7 cellular contexts compared by ENCODE assay signal in genomic region chr17:2030779-2031163, GRCh38. TPM values are rescaled to one million over a fixed set of nuclear protein-coding genes. Genes with fewer than 3 reads are reported as not detected.
DNase-seq lines count a peak whose midpoint lies in the region; ATAC-seq and TF ChIP-seq lines count a peak whose summit lies in the region.

No MANE protein-coding gene starts in this region.

- H3K4me1 ChIP-seq in OCI-LY7 (ENCODE audit: insufficient read depth, low read length, poor library complexity, severe bottlenecking), result peaks cover 26% of the 10 kb centered on the region

- H2AFZ ChIP-seq in OCI-LY7 (ENCODE audit: low read length), result no peak overlapping the region; the same call in 1 of the 2 replicates

- CTCF ChIA-PET in OCI-LY7 (lab: Charles Lee; ENCODE audit: unreplicated experiment), result interaction anchor here (0.5 to 0.6 kb wide), 2 partner anchors 76 to 225 kb away, joined by 3 to 11 read pairs; no protein-coding TSS in a partner anchor

- peak; percentile 66 for TF ChIP-seq CTCF in GM20000 (IDR thresholded peaks at IDR 0.05; ENCODE audit: extremely low read depth, missing control alignments)
- TF ChIP-seq CTCF in OCI-LY7 (conservative IDR thresholded peaks at IDR 0.05; ENCODE audit: low read length), result peak; percentile 75
- TF ChIP-seq CTCF in neural crest cell (conservative IDR thresholded peaks at IDR 0.05), result peak; percentile 71

- H3K9me3 ChIP-seq in OCI-LY7 (ENCODE audit: low read length), result no peaks in the 10 kb centered on the region

- H3K4me1 Mint-ChIP-seq in effector memory CD8-positive, alpha-beta T cell (ENCODE audit: low read depth in 2 of 2), result peaks cover 20 to 25% of the 10 kb centered on the region in 2 donors
- H3K4me1 Mint-ChIP-seq in neural crest cell, result peaks cover 13% of the 10 kb centered on the region

- peak overlapping the region; percentile 85 to 90 for H3K27ac Mint-ChIP-seq in effector memory CD8-positive, alpha-beta T cell
- H3K27ac Mint-ChIP-seq in neural crest cell (ENCODE audit: unreplicated experiment), result no peak overlapping the region

- H3K4me2 ChIP-seq in OCI-LY7 (ENCODE audit: low read length), result peak overlapping the region; percentile 94

- H3K4me3 ChIP-seq in OCI-LY7 (ENCODE audit: low read depth, low read length, poor library complexity, severe bottlenecking), result peak overlapping the region; percentile 88

- peaks cover 10% of the 10 kb centered on the region; the same call in 1 of the 2 replicates for H3K79me2 ChIP-seq in OCI-LY7 (ENCODE audit: insufficient read depth, low read depth, low read length)

- ATAC-seq in effector memory CD8-positive, alpha-beta T cell (replicated peaks), result no peak
- ATAC-seq in GM18502 (IDR thresholded peaks at IDR 0.05; ENCODE audit: poor library complexity, unreplicated experiment), result no peak

- POLR2A ChIA-PET in OCI-LY7 (lab: Charles Lee), result no interaction called here

- peaks cover 10% of the 10 kb centered on the region for H3K36me3 Mint-ChIP-seq in effector memory CD8-positive, alpha-beta T cell (ENCODE audit: insufficient read depth)
- H3K36me3 Mint-ChIP-seq in neural crest cell (ENCODE audit: low read depth), result no peaks in the 10 kb centered on the region

- no peak for DNase-seq in GM20000 (ENCODE audit: low spot score)
- no peak for DNase-seq in OCI-LY7 (ENCODE audit: low spot score)
- DNase-seq in effector memory CD8-positive, alpha-beta T cell, result no peak
- DNase-seq in neural crest cell (ENCODE audit: low read depth, low spot score), result no peak
- no peak for DNase-seq in NCI-H526 (lab: John Stamatoyannopoulos, UW)
- DNase-seq in NCI-H524 (lab: John Stamatoyannopoulos, UW), result no peak

- H3K36me3 ChIP-seq in OCI-LY7 (ENCODE audit: insufficient read depth, low read length), result peaks cover 8% of the 10 kb centered on the region; the same call in 1 of the 2 replicates

- H3K27me3 Mint-ChIP-seq in effector memory CD8-positive, alpha-beta T cell, result peaks cover 12 to 34% of the 10 kb centered on the region in 2 donors
- H3K27me3 Mint-ChIP-seq in neural crest cell (ENCODE audit: low read depth), result peaks cover 43% of the 10 kb centered on the region

- no peaks in the 10 kb centered on the region for H3K9me3 Mint-ChIP-seq in effector memory CD8-positive, alpha-beta T cell
- H3K9me3 Mint-ChIP-seq in neural crest cell, result no peaks in the 10 kb centered on the region

- TSS peak; percentile 67 for BruUV-seq in OCI-LY7 (replicated peaks; lab: Mats Ljungman, UMichigan)

- intact Hi-C loops in OCI-LY7 (cut with micrococcal nuclease; ENCODE audit: unreplicated experiment), result loop anchor here (1.0 to 2.0 kb wide), 4 partner anchors 122 to 310 kb away; no protein-coding TSS in a partner anchor

- peak overlapping the region; percentile 90 to 93 for H3K4me3 Mint-ChIP-seq in effector memory CD8-positive, alpha-beta T cell
- peak overlapping the region; percentile 97 for H3K4me3 Mint-ChIP-seq in neural crest cell

- peak overlapping the region; percentile 26 for H3K27ac ChIP-seq in OCI-LY7 (ENCODE audit: low read depth, low read length, poor library complexity, severe bottlenecking)

- H3K9me2 ChIP-seq in OCI-LY7 (ENCODE audit: insufficient read depth, low read length), result no peaks in the 10 kb centered on the region

- no peaks in the 10 kb centered on the region for H4K20me1 ChIP-seq in OCI-LY7 (ENCODE audit: insufficient read depth, low read length)

RNA-seq across cellular contexts. Expression of gene DPH1, which starts 0.8 kb away (rescaled TPM):
- total RNA-seq in OCI-LY7 (2014; rRNA removed; shearing (Covaris generic)), result 26.5 and 30.4 TPM in 2 replicates
- 35.1 and 42.6 TPM in 2 replicates for total RNA-seq in OCI-LY7 (2022)
- 29.7 and 35.1 TPM in 2 replicates for total RNA-seq in neural crest cell

RNA-seq across cellular contexts. Expression of gene RTN4RL1, which starts 5.6 kb away (rescaled TPM):
- total RNA-seq in OCI-LY7 (2014; rRNA removed; shearing (Covaris generic)), result not detected in 2 replicates
- total RNA-seq in OCI-LY7 (2022) (not detected in 2 replicates), neural crest cell (0.36 and 0.47 TPM in 2 replicates)

RNA-seq across cellular contexts. Expression of gene OVCA2, which starts 11.1 kb away (rescaled TPM):
- 18.8 and 24.0 TPM in 2 replicates for total RNA-seq in OCI-LY7 (2014; rRNA removed; shearing (Covaris generic))
- 18.2 and 21.9 TPM in 2 replicates for total RNA-seq in OCI-LY7 (2022)
- 25.6 and 29.8 TPM in 2 replicates for total RNA-seq in neural crest cell

RNA-seq across cellular contexts. Expression of gene HIC1, which starts 24.1 kb away (rescaled TPM):
- 0.19 TPM in 1 of 2 replicates, not detected in the other for total RNA-seq in OCI-LY7 (2014; rRNA removed; shearing (Covaris generic))
- total RNA-seq in OCI-LY7 (2022) (0.32 TPM in 1 of 2 replicates, not detected in the other), neural crest cell (0.37 and 0.82 TPM in 2 replicates)
